Comparison of ENCODE assay signal across 8 cellular contexts in the genomic region with DNA sequence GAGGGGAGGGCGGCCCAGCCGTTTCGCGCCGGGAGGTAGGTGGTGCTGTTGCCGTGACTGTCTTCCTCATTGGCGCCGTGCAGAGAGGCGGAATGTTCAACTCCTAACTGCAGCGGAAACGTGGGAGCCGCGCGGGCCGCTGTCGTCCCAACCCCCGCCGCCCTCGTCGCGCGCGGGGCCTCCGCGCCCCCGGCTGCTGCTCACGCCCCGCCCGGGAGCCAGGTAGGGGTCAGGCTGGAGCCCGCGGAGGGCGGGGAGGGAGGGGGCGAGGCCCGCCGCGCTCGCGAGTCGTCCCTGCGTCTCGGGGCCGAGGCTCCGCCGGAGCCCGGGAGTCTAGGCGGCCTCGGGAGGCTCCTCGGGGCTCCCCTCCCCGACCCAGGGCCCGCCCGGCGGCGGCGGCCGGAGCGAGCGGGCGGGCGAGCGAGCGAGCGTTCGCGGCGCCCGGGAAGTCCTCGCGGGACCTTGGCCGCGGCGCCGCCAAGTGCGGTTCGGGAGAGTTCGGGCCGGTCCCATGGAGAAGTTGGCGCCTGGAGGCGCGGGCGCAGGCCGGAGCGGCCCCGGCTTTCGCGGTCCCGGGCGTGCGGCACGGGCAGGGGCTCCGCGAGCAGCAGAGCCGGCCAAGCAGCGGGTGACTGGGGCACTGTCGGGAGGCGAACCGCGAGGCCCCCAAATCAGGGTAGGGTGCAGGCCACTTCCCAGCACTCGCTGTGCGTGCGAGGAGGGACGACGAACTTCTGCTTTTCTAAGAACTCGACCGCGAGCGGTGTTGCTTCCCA. TPM values are rescaled to one million over a fixed set of nuclear protein-coding genes. Genes with fewer than 3 reads are reported as not detected.
DNase-seq lines count a peak whose midpoint lies in the region; ATAC-seq and TF ChIP-seq lines count a peak whose summit lies in the region.

A gene (plus strand): TSS at position 66 of the 776 bp plus-strand sequence. CDS start 15,186 bp downstream, outside the sequence.

- DNase-seq in AG09319 (ENCODE audit: extremely low read depth, low read depth) (no peak), NCI-H345 (lab: John Stamatoyannopoulos, UW) (peak; percentile 50), ecto neural progenitor cell (ENCODE audit: low spot score) (peak; percentile 75), lower lobe of right lung (peak; percentile 83)
- peak; percentile 8 to 11 for DNase-seq in activated CD4-positive, alpha-beta T cell treated with anti-CD3 and anti-CD28 coated beads, Interleukin-2, amount 50 U/mL, for 24 hours (ENCODE audit: low read depth in 1 of 2, low spot score in 1 of 2)
- DNase-seq in stimulated activated CD8-positive, alpha-beta memory T cell treated with anti-CD3 and anti-CD28 coated beads, Interleukin-12 subunit alpha, Interleukin-12 subunit beta, amount 100 ng/mL, for 4 hours (ENCODE audit: low read depth): peak; percentile 17

- peak within 1 kb of the TSS; percentile 94 for H3K27ac ChIP-seq in lower lobe of right lung

- H3K4me3 ChIP-seq in lower lobe of right lung: peak within 1 kb of the TSS; percentile 84

- no peaks in the 10 kb centered on the region for H3K27me3 ChIP-seq in lower lobe of right lung (ENCODE audit: low read depth)

- intact Hi-C loops in lower lobe of right lung (cut with DNase I): no loop called here

- no peaks in the 10 kb centered on the region for H3K9me3 ChIP-seq in lower lobe of right lung

- peak; percentile 67 for ATAC-seq in GM18867 (IDR thresholded peaks at IDR 0.05; ENCODE audit: unreplicated experiment)
- peak; percentile 67 for ATAC-seq in HG03066 (IDR thresholded peaks at IDR 0.05; ENCODE audit: low read depth, unreplicated experiment)
- ATAC-seq in lower lobe of right lung: peak; percentile 88

- H3K36me3 ChIP-seq in lower lobe of right lung: no peaks in the 10 kb centered on the region

- H3K4me1 ChIP-seq in lower lobe of right lung: peaks cover 18% of the 10 kb centered on the region

- peak; percentile 44 for TF ChIP-seq CTCF in AG09319 (IDR thresholded peaks at IDR 0.05; ENCODE audit: low read depth, low read length)
- peak; percentile 45 for TF ChIP-seq CTCF in lower lobe of right lung (IDR thresholded peaks at IDR 0.05)

RNA-seq across cellular contexts. Expression of the gene that starts here (rescaled TPM):
- total RNA-seq in lower lobe of right lung: 40.8 TPM
